Comparison of ENCODE assay signal across 10 cellular contexts in genomic region chrX:153984351-153985178, GRCh38. TPM values are rescaled to one million over a fixed set of nuclear protein-coding genes. Genes with fewer than 3 reads are reported as not detected.
A peak's percentile ranks its signal among the peaks of the same experiment; 100 is the strongest.
DNase-seq lines count a peak whose midpoint lies in the region; ATAC-seq and TF ChIP-seq lines count a peak whose summit lies in the region.
"Had no signal": no experiment of that assay in that cellular context is flagged by ENCODE, and none has a peak within 500 bp of the region (broad histone marks: within the 10 kb centered on the region; RNA-seq: fewer than 3 reads in every experiment).

No MANE protein-coding gene starts in this region.

- H3K4me1 ChIP-seq in BLaER1 treated with 17β-estradiol and CSF1 and Interleukin-3, amounts not matched to agents 10 nM and 100 nM = peaks cover 62 to 93% (median 86%) of the 10 kb centered on the region in 10 experiments
- H3K4me1 ChIP-seq in mucosa of descending colon (ENCODE audit: low read depth) (peaks cover 4% of the 10 kb centered on the region), aorta (ENCODE audit: control insufficient read depth in 1 of 2, insufficient read depth in 2 of 2, low read length in 2 of 2) (no peaks in the 10 kb centered on the region), testis (peaks cover 8% of the 10 kb centered on the region)

- H3K9ac ChIP-seq in BLaER1 treated with 17β-estradiol and CSF1 and Interleukin-3, amounts not matched to agents 10 nM and 100 nM = peak overlapping the region in 10 of 11 experiments; percentile 53 to 80 (median 76); a peak in 18 of 22 replicates

- 85 to 89% methylated on average over 20 of the region's 20 CpGs for WGBS in aorta, 2 donors
- WGBS in testis, 2 donors = 62 to 82% methylated on average over 8 to 18 of the region's 20 CpGs

- no peak for TF ChIP-seq POLR2A in testis (IDR thresholded peaks at IDR 0.05)

- H3K4me2 ChIP-seq in BLaER1 treated with 17β-estradiol and CSF1 and Interleukin-3, amounts not matched to agents 10 nM and 100 nM = peak overlapping the region; percentile 54 to 90 (median 69)

- H3K36me3 Mint-ChIP-seq in activated T-cell treated with anti-CD3 and anti-CD28 coated beads, Interleukin-2, amount 50 U/mL, for 4 hours (ENCODE audit: insufficient read depth) = no peaks in the 10 kb centered on the region

- H3K9me3 Mint-ChIP-seq in activated T-cell treated with anti-CD3 and anti-CD28 coated beads, Interleukin-2, amount 50 U/mL, for 4 hours = no peaks in the 10 kb centered on the region

- no peak for DNase-seq in activated T-cell treated with anti-CD3 and anti-CD28 coated beads, Interleukin-2, amount 50 U/mL, for 4 hours
- DNase-seq in mucosa of descending colon (peak in 2 of 3 donors; percentile 14 to 33), aorta (no peak), NK-92 (lab: John Stamatoyannopoulos, UW; ENCODE audit: unreplicated experiment) (no peak), testis (no peak)
- DNase-seq: cortex of kidney had no signal

- H3K4me3 Mint-ChIP-seq in activated T-cell treated with anti-CD3 and anti-CD28 coated beads, Interleukin-2, amount 50 U/mL, for 4 hours = peak overlapping the region; percentile 75

- intact Hi-C loops in mucosa of descending colon (cut with DNase I, micrococcal nuclease) (no loop called here), aorta (cut with DNase I) (no loop called here), testis (cut with DNase I; ENCODE audit: low total_unique reads) (no loop called here)

- no peak overlapping the region for H3K4me3 ChIP-seq in BLaER1 treated with 17β-estradiol and CSF1 and Interleukin-3, amounts not matched to agents 10 nM and 100 nM
- no peak overlapping the region for H3K4me3 ChIP-seq in mucosa of descending colon
- H3K4me3 ChIP-seq in aorta (ENCODE audit: low read length in 2 of 2) = no peak overlapping the region
- H3K4me3 ChIP-seq in testis = no peak overlapping the region

- no peak for TF ChIP-seq CTCF in mucosa of descending colon (IDR thresholded peaks at IDR 0.05)
- TF ChIP-seq CTCF in testis (IDR thresholded peaks at IDR 0.05) = no peak

- ATAC-seq in GM21619 (IDR thresholded peaks at IDR 0.05; ENCODE audit: unreplicated experiment) = peak; percentile 33
- peak; percentile 58 to 68 for ATAC-seq in activated T-cell treated with anti-CD3 and anti-CD28 coated beads, Interleukin-2, amount 50 U/mL, for 4 hours
- ATAC-seq in mucosa of descending colon = peak; percentile 7
- no peak for ATAC-seq in aorta (ENCODE audit: low FRiP score)
- ATAC-seq in GM21447 (IDR thresholded peaks at IDR 0.05; ENCODE audit: unreplicated experiment) = no peak

- peaks cover 0 to 12% (median 0%) of the 10 kb centered on the region in 11 experiments; a peak in 3 of 22 replicates for H3K9me3 ChIP-seq in BLaER1 treated with 17β-estradiol and CSF1 and Interleukin-3, amounts not matched to agents 10 nM and 100 nM (replicated peaks in 1 of 11)
- H3K9me3 ChIP-seq in mucosa of descending colon = no peaks in the 10 kb centered on the region
- H3K9me3 ChIP-seq in aorta (ENCODE audit: control insufficient read depth, low read length) = no peaks in the 10 kb centered on the region
- no peaks in the 10 kb centered on the region for H3K9me3 ChIP-seq in testis

- H3K27ac ChIP-seq in BLaER1 treated with 17β-estradiol and CSF1 and Interleukin-3, amounts not matched to agents 10 nM and 100 nM = peak overlapping the region in 10 of 11 experiments; percentile 64 to 92 (median 86); a peak in 19 of 22 replicates
- H3K27ac ChIP-seq in aorta (ENCODE audit: low read depth in 1 of 2, low read length in 2 of 2) = no peak overlapping the region
- H3K27ac ChIP-seq in testis = peak overlapping the region in 1 of 2 donors; percentile 79

- peaks cover 0 to 55% (median 46%) of the 10 kb centered on the region in 11 experiments; a peak in 14 of 22 replicates for H4K20me1 ChIP-seq in BLaER1 treated with 17β-estradiol and CSF1 and Interleukin-3, amounts not matched to agents 10 nM and 100 nM

- H3K36me3 ChIP-seq in BLaER1 treated with 17β-estradiol and CSF1 and Interleukin-3, amounts not matched to agents 10 nM and 100 nM = no peaks in the 10 kb centered on the region
- H3K36me3 ChIP-seq in mucosa of descending colon (ENCODE audit: low read depth) (no peaks in the 10 kb centered on the region), aorta (ENCODE audit: control insufficient read depth in 1 of 2, insufficient read depth in 2 of 2, low read length in 1 of 2) (no peaks in the 10 kb centered on the region), testis (ENCODE audit: low read depth, missing control alignments) (no peaks in the 10 kb centered on the region)

- H3K27me3 ChIP-seq in BLaER1 treated with 17β-estradiol and CSF1 and Interleukin-3, amounts not matched to agents 10 nM and 100 nM = peaks cover 83 to 100% (median 96%) of the 10 kb centered on the region in 11 experiments
- H3K27me3 ChIP-seq in aorta (ENCODE audit: control insufficient read depth in 1 of 2, insufficient read depth in 2 of 2, low read length in 1 of 2) = no peaks in the 10 kb centered on the region
- H3K27me3 ChIP-seq in testis = no peaks in the 10 kb centered on the region

- peaks cover 53% of the 10 kb centered on the region for H3K4me1 Mint-ChIP-seq in activated T-cell treated with anti-CD3 and anti-CD28 coated beads, Interleukin-2, amount 50 U/mL, for 4 hours (ENCODE audit: low read depth)

- no peaks in the 10 kb centered on the region for H3K27me3 Mint-ChIP-seq in activated T-cell treated with anti-CD3 and anti-CD28 coated beads, Interleukin-2, amount 50 U/mL, for 4 hours (ENCODE audit: low read depth)

RNA-seq across cellular contexts. Expression of gene TMEM187, which starts 12.0 kb away (rescaled TPM):
- 1 to 10 TPM; 2.0 to 2.7 (median 2.3) TPM for total RNA-seq in activated T-cell treated with anti-CD3 and anti-CD28 coated beads, Interleukin-2, amount 50 U/mL, for 4 hours
- total RNA-seq in mucosa of descending colon = 1 to 10 TPM; 4.8 to 7.9 (median 7.8) TPM
- 1 to 10 TPM; 3.8 to 8.6 TPM for total RNA-seq in aorta
- 1 to 10 TPM; 2.5 to 6.3 TPM for polyA plus RNA-seq in aorta
- 10 to 100 TPM; 13.1 to 15.7 TPM for total RNA-seq in testis
- 6.1 TPM for polyA plus RNA-seq in testis (ENCODE audit: insufficient read depth, low read depth, low replicate concordance)

RNA-seq across cellular contexts. Expression of gene HCFC1, which starts 12.9 kb away (rescaled TPM):
- total RNA-seq in activated T-cell treated with anti-CD3 and anti-CD28 coated beads, Interleukin-2, amount 50 U/mL, for 4 hours = 100 to 1,000 TPM; 140 to 162 (median 150) TPM
- total RNA-seq in mucosa of descending colon = 10 to 100 TPM; 36.3 to 56.5 (median 48.2) TPM
- 10 to 100 TPM; 41.6 to 41.8 TPM for total RNA-seq in aorta
- polyA plus RNA-seq in aorta = 10 to 100 TPM in 1 of 2 donors, 1 to 10 TPM in 1; 6.5 to 20.3 TPM
- total RNA-seq in testis = 100 to 1,000 TPM; 102 to 115 TPM
- polyA plus RNA-seq in testis (ENCODE audit: insufficient read depth, low read depth, low replicate concordance) = 32.3 TPM

RNA-seq across cellular contexts. Expression of gene IRAK1, which starts 35.1 kb away (rescaled TPM):
- 100 to 1,000 TPM; 258 to 273 (median 272) TPM for total RNA-seq in activated T-cell treated with anti-CD3 and anti-CD28 coated beads, Interleukin-2, amount 50 U/mL, for 4 hours
- total RNA-seq in mucosa of descending colon (10 to 100 TPM; 66.5 to 96.0 (median 85.2) TPM), aorta (10 to 100 TPM; 62.3 to 78.3 TPM), testis (10 to 100 TPM; 77.6 to 90.8 TPM)
- polyA plus RNA-seq in aorta (10 to 100 TPM; 45.9 to 60.5 TPM), testis (ENCODE audit: insufficient read depth, low read depth, low replicate concordance) (48.6 TPM)

RNA-seq across cellular contexts. Expression of gene RENBP, which starts 40.1 kb away (rescaled TPM):
- total RNA-seq in activated T-cell treated with anti-CD3 and anti-CD28 coated beads, Interleukin-2, amount 50 U/mL, for 4 hours = 10 to 100 TPM in 1 of 3 donors, 1 to 10 TPM in 2; 6.9 to 10.4 (median 8.6) TPM
- 10 to 100 TPM in 2 of 3 donors, 1 to 10 TPM in 1; 3.5 to 21.2 (median 10.2) TPM for total RNA-seq in mucosa of descending colon
- 10 to 100 TPM; 13.1 to 20.9 TPM for total RNA-seq in aorta
- 10 to 100 TPM; 10.5 to 14.5 TPM for polyA plus RNA-seq in aorta
- 1 to 10 TPM; 2.8 to 3.4 TPM for total RNA-seq in testis
- 4.8 TPM for polyA plus RNA-seq in testis (ENCODE audit: insufficient read depth, low read depth, low replicate concordance)
- total RNA-seq: M059J had no signal

RNA-seq across cellular contexts. Expression of gene NAA10, which starts 49.7 kb away (rescaled TPM):
- 100 to 1,000 TPM; 190 to 224 (median 221) TPM for total RNA-seq in activated T-cell treated with anti-CD3 and anti-CD28 coated beads, Interleukin-2, amount 50 U/mL, for 4 hours
- total RNA-seq in mucosa of descending colon = 10 to 100 TPM; 52.2 to 72.3 (median 68.9) TPM
- total RNA-seq in aorta = 10 to 100 TPM; 70.2 to 87.3 TPM
- 100 to 1,000 TPM in 1 of 2 donors, 10 to 100 TPM in 1; 81.8 to 287 TPM for polyA plus RNA-seq in aorta
- 10 to 100 TPM; 46.7 to 52.8 TPM for total RNA-seq in testis
- polyA plus RNA-seq in testis (ENCODE audit: insufficient read depth, low read depth, low replicate concordance) = 33.9 TPM

Comparison
In these comparisons a context has a peak if more than half of its experiments do, and no peak if none do; other contexts are left out.
1. H3K27ac ChIP-seq: peak in BLaER1 treated with 17β-estradiol and CSF1 and Interleukin-3, amounts not matched to agents 10 nM and 100 nM (10 of 11); none in aorta (0 of 2).
2. ATAC-seq: peak in GM21619 (single experiment), activated T-cell treated with anti-CD3 and anti-CD28 coated beads, Interleukin-2, amount 50 U/mL, for 4 hours (2 of 2) and mucosa of descending colon (single experiment); none in aorta (single experiment) and GM21447 (single experiment).
3. DNase-seq: peak in mucosa of descending colon (2 of 3); none in activated T-cell treated with anti-CD3 and anti-CD28 coated beads, Interleukin-2, amount 50 U/mL, for 4 hours (single experiment), aorta (0 of 2), NK-92 (single experiment) and testis (single experiment).